25 cellular contexts compared by ENCODE assay signal in genomic region chr12:42979746-42980145, GRCh38.
"Had no signal": no experiment of that assay in that cellular context is flagged by ENCODE, and none has a peak within 500 bp of the region (broad histone marks: within the 10 kb centered on the region; RNA-seq: fewer than 3 reads in every experiment).

No MANE protein-coding gene starts in this region.

- H3K4me1 ChIP-seq: esophagus muscularis mucosa, gastroesophageal sphincter, left lung, prostate gland, sigmoid colon, tibial nerve, upper lobe of right lung, uterus had no signal

- H3K27me3 ChIP-seq: esophagus muscularis mucosa, foreskin keratinocyte, gastroesophageal sphincter, heart right ventricle, left lung, sigmoid colon, tibial nerve, upper lobe of right lung, uterus had no signal

- ATAC-seq: foreskin keratinocyte; gastroesophageal sphincter; heart right ventricle; left cardiac atrium; left lung; natural killer cell treated with Interleukin-12 subunit alpha and Interleukin-12 subunit beta and Interleukin-15 and Interleukin-18, amount 100 ng/mL, for 72 hours; right cardiac atrium; stimulated activated naive B cell treated with anti-CD40 and anti-IgM and Interleukin-4, amounts not matched to agents 10 μg/mL and 1 μg/mL and 100 μg/mL, for 72 hours; upper lobe of right lung had no signal

- H3K27me3 Mint-ChIP-seq: natural killer cell treated with Interleukin-12 subunit alpha and Interleukin-12 subunit beta and Interleukin-15 and Interleukin-18, amount 100 ng/mL, for 72 hours; stimulated activated naive B cell treated with anti-CD40 and anti-IgM and Interleukin-4, amounts not matched to agents 10 μg/mL and 1 μg/mL and 100 μg/mL, for 72 hours; stimulated activated naive CD8-positive, alpha-beta T cell treated with anti-CD3 and anti-CD28 coated beads, Interleukin-15, Interleukin-2, amounts not matched to agents 100 ng/mL and 50 ng/mL, for 24 hours had no signal

- H3K36me3 Mint-ChIP-seq: naive B cell; natural killer cell treated with Interleukin-12 subunit alpha and Interleukin-12 subunit beta and Interleukin-15 and Interleukin-18, amount 100 ng/mL, for 72 hours; stimulated activated naive B cell treated with anti-CD40 and anti-IgM and Interleukin-4, amounts not matched to agents 10 μg/mL and 1 μg/mL and 100 μg/mL, for 72 hours had no signal

- H3K4me1 Mint-ChIP-seq: naive B cell; stimulated activated naive B cell treated with anti-CD40 and anti-IgM and Interleukin-4, amounts not matched to agents 10 μg/mL and 1 μg/mL and 100 μg/mL, for 72 hours had no signal

- H3K27ac Mint-ChIP-seq: naive B cell; natural killer cell treated with Interleukin-12 subunit alpha and Interleukin-12 subunit beta and Interleukin-15 and Interleukin-18, amount 100 ng/mL, for 72 hours; stimulated activated naive B cell treated with anti-CD40 and anti-IgM and Interleukin-4, amounts not matched to agents 10 μg/mL and 1 μg/mL and 100 μg/mL, for 72 hours; stimulated activated naive CD8-positive, alpha-beta T cell treated with anti-CD3 and anti-CD28 coated beads, Interleukin-15, Interleukin-2, amounts not matched to agents 100 ng/mL and 50 ng/mL, for 24 hours had no signal

- H3K27ac ChIP-seq: coronary artery, esophagus muscularis mucosa, foreskin keratinocyte, gastroesophageal sphincter, heart right ventricle, left lung, prostate gland, sigmoid colon, skin epidermis, thoracic aorta, tibial nerve, upper lobe of right lung, uterus had no signal

- DNase-seq: dermis blood vessel endothelial cell; effector memory CD4-positive, alpha-beta T cell; foreskin keratinocyte; heart right ventricle; hippocampal formation; left cardiac atrium; left lung; naive B cell; nucleus accumbens; right cardiac atrium; sigmoid colon; stimulated activated CD4-positive, alpha-beta T cell treated with anti-CD3 and anti-CD28 coated beads, Interleukin-15, amount 100 ng/mL, for 24 hours; stimulated activated CD4-positive, alpha-beta T cell treated with anti-CD3 and anti-CD28 coated beads, Interleukin-2, amount 100 ng/mL, for 48 hours; stimulated activated naive B cell treated with anti-CD40 and anti-IgM and Interleukin-4, amounts not matched to agents 10 μg/mL and 1 μg/mL and 100 μg/mL, for 72 hours; upper lobe of right lung; uterus had no signal

- H3K4me3 Mint-ChIP-seq: natural killer cell treated with Interleukin-12 subunit alpha and Interleukin-12 subunit beta and Interleukin-15 and Interleukin-18, amount 100 ng/mL, for 72 hours; stimulated activated naive B cell treated with anti-CD40 and anti-IgM and Interleukin-4, amounts not matched to agents 10 μg/mL and 1 μg/mL and 100 μg/mL, for 72 hours; stimulated activated naive CD8-positive, alpha-beta T cell treated with anti-CD3 and anti-CD28 coated beads, Interleukin-15, Interleukin-2, amounts not matched to agents 100 ng/mL and 50 ng/mL, for 24 hours had no signal

- H3K36me3 ChIP-seq: esophagus muscularis mucosa, gastroesophageal sphincter, heart right ventricle, left lung, prostate gland, sigmoid colon, thoracic aorta, tibial nerve, upper lobe of right lung, uterus had no signal

- H3K9me3 ChIP-seq: esophagus muscularis mucosa, prostate gland, sigmoid colon, thoracic aorta, tibial nerve, upper lobe of right lung, uterus had no signal

- H3K4me3 ChIP-seq: coronary artery, esophagus muscularis mucosa, gastroesophageal sphincter, heart right ventricle, left lung, prostate gland, sigmoid colon, skin epidermis, thoracic aorta, tibial nerve, upper lobe of right lung, uterus had no signal
